8 cellular contexts compared by ENCODE assay signal in the genomic region with DNA sequence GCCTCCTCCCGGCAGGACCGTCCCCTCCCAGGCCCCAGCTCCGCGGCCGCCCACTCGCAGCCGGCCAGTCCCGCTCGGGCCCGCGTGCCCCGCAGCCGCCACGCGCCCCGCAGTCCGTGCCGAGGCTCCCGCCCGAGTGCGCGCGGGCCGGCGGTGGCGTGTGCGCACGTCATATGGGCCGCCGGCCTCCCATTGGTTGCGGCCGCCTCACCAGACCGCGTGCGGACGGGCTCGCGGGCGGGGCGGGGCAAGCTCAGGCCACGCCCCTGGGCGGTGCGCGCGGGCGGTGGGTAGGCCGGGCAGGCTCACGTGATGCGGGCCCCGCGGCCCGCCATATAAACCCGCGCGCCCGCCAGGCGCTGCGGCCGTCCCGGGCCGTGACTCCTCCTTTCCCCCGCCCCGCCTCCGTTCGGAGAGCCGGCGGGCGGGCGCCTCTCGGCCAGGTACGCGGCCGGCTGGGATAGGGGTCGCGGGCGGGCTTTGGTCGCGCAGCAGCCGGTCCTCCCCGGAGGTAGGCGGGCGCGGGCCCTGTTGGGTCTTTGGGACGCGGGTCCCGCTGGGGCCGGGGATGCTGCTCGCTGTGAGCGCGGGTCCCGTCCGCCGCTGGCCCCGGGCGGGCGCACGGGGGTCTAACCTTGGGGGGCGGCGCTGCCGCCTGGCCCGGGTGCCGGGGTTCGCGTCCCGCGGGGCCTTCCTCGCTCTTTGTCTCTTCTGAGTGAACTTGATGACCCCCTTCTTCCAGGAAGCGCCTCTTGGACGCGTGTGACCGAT. TPM values are rescaled to one million over a fixed set of nuclear protein-coding genes. Genes with fewer than 3 reads are reported as not detected.
DNase-seq lines count a peak whose midpoint lies in the region; ATAC-seq, FAIRE-seq and TF ChIP-seq lines count a peak whose summit lies in the region.

A gene (plus strand): TSS at position 362 of the 771 bp plus-strand sequence. CDS start 408 bp downstream, at position 770.

- H3K4me1 Mint-ChIP-seq in activated CD4-positive, alpha-beta T cell treated with anti-CD3 and anti-CD28 coated beads, Interleukin-2, amount 10 ng/mL, durations not matched to agents 7 days and 5 days: peaks cover 45% of the 10 kb centered on the region

- DNase-seq in BJ (ENCODE audit: low read depth) (peak; percentile 51), GM19239 (ENCODE audit: insufficient read length, low spot score) (peak; percentile 95), NCI-H524 (lab: John Stamatoyannopoulos, UW) (peak; percentile 49 to 90), coronary artery (ENCODE audit: low spot score) (peak; percentile 91), left lung (peak; percentile 92 to 97)
- peak; percentile 87 for DNase-seq in activated CD4-positive, alpha-beta T cell treated with anti-CD3 and anti-CD28 coated beads, Interleukin-2, amount 10 ng/mL, durations not matched to agents 7 days and 5 days
- peak; percentile 89 for DNase-seq in stimulated activated CD4-positive, alpha-beta T cell treated with anti-CD3 and anti-CD28 coated beads, Interleukin-4, amount 100 ng/mL, for 24 hours

- peaks cover 30% of the 10 kb centered on the region for H3K36me3 Mint-ChIP-seq in activated CD4-positive, alpha-beta T cell treated with anti-CD3 and anti-CD28 coated beads, Interleukin-2, amount 10 ng/mL, durations not matched to agents 7 days and 5 days (ENCODE audit: low read depth)

- no peaks in the 10 kb centered on the region for H3K9me3 ChIP-seq in left lung

- H3K27ac ChIP-seq in coronary artery (peak within 1 kb of the TSS; percentile 92 to 93), left lung (peak within 1 kb of the TSS; percentile 92 to 95)

- peaks cover 3% of the 10 kb centered on the region for H3K27me3 Mint-ChIP-seq in activated CD4-positive, alpha-beta T cell treated with anti-CD3 and anti-CD28 coated beads, Interleukin-2, amount 10 ng/mL, durations not matched to agents 7 days and 5 days

- H3K27ac Mint-ChIP-seq in activated CD4-positive, alpha-beta T cell treated with anti-CD3 and anti-CD28 coated beads, Interleukin-2, amount 10 ng/mL, durations not matched to agents 7 days and 5 days: peak within 1 kb of the TSS; percentile 97

- FAIRE-seq in GM19239 (lab: Jason Lieb, UNC): peak; percentile 42

- H3K9me3 Mint-ChIP-seq in activated CD4-positive, alpha-beta T cell treated with anti-CD3 and anti-CD28 coated beads, Interleukin-2, amount 10 ng/mL, durations not matched to agents 7 days and 5 days: peaks cover 3% of the 10 kb centered on the region

- CTCF ChIA-PET in BJ (lab: Yijun Ruan, JAX): interaction anchor here (1.0 to 2.5 kb wide), 4 partner anchors 23 to 371 kb away, joined by 3 to 14 read pairs (median 9); no protein-coding TSS in a partner anchor
- CTCF ChIA-PET in activated CD4-positive, alpha-beta T cell treated with anti-CD3 and anti-CD28 coated beads, Interleukin-2, amount 10 ng/mL, durations not matched to agents 7 days and 5 days (lab: Charles Lee): interaction anchor here (0.8 to 2.8 kb wide), 9 partner anchors 10 to 108 kb away, joined by 3 to 14 read pairs (median 5); no protein-coding TSS in a partner anchor

- TF ChIP-seq CTCF in BJ (IDR thresholded peaks at IDR 0.05; ENCODE audit: insufficient read depth, low read depth, low read length) (no peak), coronary artery (IDR thresholded peaks at IDR 0.05) (no peak), left lung (IDR thresholded peaks at IDR 0.05) (no peak)

- H3K4me1 ChIP-seq in left lung: peaks cover 0 to 48% of the 10 kb centered on the region in 2 donors

- H3K36me3 ChIP-seq in BJ (ENCODE audit: control insufficient read depth, insufficient read depth, low read length): no peaks in the 10 kb centered on the region
- H3K36me3 ChIP-seq in left lung: peaks cover 0 to 23% of the 10 kb centered on the region in 2 donors

- intact Hi-C loops in left lung (cut with DNase I): no loop called here

- peak within 1 kb of the TSS; percentile 54 for H3K4me3 ChIP-seq in BJ (ENCODE audit: low read depth, low read length)
- H3K4me3 ChIP-seq in coronary artery: peak within 1 kb of the TSS; percentile 83
- peak within 1 kb of the TSS; percentile 82 to 95 for H3K4me3 ChIP-seq in left lung

- H3K27me3 ChIP-seq in BJ (ENCODE audit: control insufficient read depth, insufficient read depth, low read length): no peaks in the 10 kb centered on the region
- H3K27me3 ChIP-seq in left lung: no peaks in the 10 kb centered on the region

- peak within 1 kb of the TSS; percentile 89 for H3K4me3 Mint-ChIP-seq in activated CD4-positive, alpha-beta T cell treated with anti-CD3 and anti-CD28 coated beads, Interleukin-2, amount 10 ng/mL, durations not matched to agents 7 days and 5 days

- POLR2A ChIA-PET in BJ (lab: Charles Lee): interaction anchor here (0.6 kb wide), 1 partner anchor 346 kb away, joined by 3 read pairs; no protein-coding TSS in a partner anchor
- POLR2A ChIA-PET in activated CD4-positive, alpha-beta T cell treated with anti-CD3 and anti-CD28 coated beads, Interleukin-2, amount 10 ng/mL, durations not matched to agents 7 days and 5 days (lab: Charles Lee): interaction anchor here (0.6 to 2.4 kb wide), 3 partner anchors 12 to 124 kb away, joined by 4 to 13 read pairs (median 5); no protein-coding TSS in a partner anchor

- ATAC-seq in HG03442 (IDR thresholded peaks at IDR 0.05; ENCODE audit: unreplicated experiment) (peak; percentile 54), left lung (peak; percentile 85)

RNA-seq across cellular contexts. Expression of the gene that starts here (rescaled TPM):
- polyA plus RNA-seq in BJ (2011; rRNA removed): 10.0 and 11.0 TPM in 2 replicates
- 8.7 and 9.1 TPM in 2 replicates for polyA minus RNA-seq in BJ (2011; rRNA and poly(A)+ RNA removed)
- 10 to 100 TPM; 69.3 to 71.2 TPM for total RNA-seq in activated CD4-positive, alpha-beta T cell treated with anti-CD3 and anti-CD28 coated beads, Interleukin-2, amount 10 ng/mL, durations not matched to agents 7 days and 5 days
- 100 to 1,000 TPM in 1 of 2 donors, 10 to 100 TPM in 1; 64.9 to 170 TPM for total RNA-seq in left lung

Comparison
In these comparisons a context has a peak if more than half of its experiments do, and no peak if none do; other contexts are left out.
1. Peak in every context shown above with its lines: DNase-seq, ATAC-seq, H3K4me3 ChIP-seq and H3K27ac ChIP-seq.